1 cellular context compared by ENCODE assay signal in the genomic region with DNA sequence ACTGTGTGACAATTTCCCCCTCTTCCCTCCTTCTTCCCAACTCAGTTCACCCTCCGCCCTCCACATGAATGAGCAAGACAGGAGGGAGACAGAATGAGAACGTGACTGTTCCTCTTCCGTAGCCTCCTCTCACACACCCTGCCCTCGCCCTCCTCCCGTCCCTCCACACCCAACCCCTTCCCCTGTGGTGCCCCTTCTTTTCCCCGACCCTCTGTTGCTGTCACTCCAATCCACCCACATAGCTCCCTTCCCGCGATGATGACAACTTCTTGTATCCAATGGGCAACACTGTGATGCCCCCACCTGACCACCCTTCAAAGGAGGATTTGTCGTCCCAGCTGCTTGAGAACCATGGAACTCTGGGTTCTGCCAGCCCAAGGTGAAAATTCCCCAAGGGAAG.
TF ChIP-seq lines count a peak whose summit lies in the region.

No MANE protein-coding gene starts in this region.

TF ChIP-seq in K562, 482 proteins besides CTCF, POLR2A, EP300 and RAD21 (continued from another document):
- TF ChIP-seq THAP12 (CRISPR knock-in tag; IDR thresholded peaks at IDR 0.05), result no peak
- no peak for TF ChIP-seq FOXJ2 (tag; IDR thresholded peaks at IDR 0.05)
- no peak for TF ChIP-seq DLX4 (CRISPR knock-in tag; IDR thresholded peaks at IDR 0.05)
- TF ChIP-seq POLR3A (IDR thresholded peaks at IDR 0.05; ENCODE audit: borderline replicate concordance, extremely low read depth, insufficient read depth, insufficient read length), result no peak
- TF ChIP-seq, protein P1, sequence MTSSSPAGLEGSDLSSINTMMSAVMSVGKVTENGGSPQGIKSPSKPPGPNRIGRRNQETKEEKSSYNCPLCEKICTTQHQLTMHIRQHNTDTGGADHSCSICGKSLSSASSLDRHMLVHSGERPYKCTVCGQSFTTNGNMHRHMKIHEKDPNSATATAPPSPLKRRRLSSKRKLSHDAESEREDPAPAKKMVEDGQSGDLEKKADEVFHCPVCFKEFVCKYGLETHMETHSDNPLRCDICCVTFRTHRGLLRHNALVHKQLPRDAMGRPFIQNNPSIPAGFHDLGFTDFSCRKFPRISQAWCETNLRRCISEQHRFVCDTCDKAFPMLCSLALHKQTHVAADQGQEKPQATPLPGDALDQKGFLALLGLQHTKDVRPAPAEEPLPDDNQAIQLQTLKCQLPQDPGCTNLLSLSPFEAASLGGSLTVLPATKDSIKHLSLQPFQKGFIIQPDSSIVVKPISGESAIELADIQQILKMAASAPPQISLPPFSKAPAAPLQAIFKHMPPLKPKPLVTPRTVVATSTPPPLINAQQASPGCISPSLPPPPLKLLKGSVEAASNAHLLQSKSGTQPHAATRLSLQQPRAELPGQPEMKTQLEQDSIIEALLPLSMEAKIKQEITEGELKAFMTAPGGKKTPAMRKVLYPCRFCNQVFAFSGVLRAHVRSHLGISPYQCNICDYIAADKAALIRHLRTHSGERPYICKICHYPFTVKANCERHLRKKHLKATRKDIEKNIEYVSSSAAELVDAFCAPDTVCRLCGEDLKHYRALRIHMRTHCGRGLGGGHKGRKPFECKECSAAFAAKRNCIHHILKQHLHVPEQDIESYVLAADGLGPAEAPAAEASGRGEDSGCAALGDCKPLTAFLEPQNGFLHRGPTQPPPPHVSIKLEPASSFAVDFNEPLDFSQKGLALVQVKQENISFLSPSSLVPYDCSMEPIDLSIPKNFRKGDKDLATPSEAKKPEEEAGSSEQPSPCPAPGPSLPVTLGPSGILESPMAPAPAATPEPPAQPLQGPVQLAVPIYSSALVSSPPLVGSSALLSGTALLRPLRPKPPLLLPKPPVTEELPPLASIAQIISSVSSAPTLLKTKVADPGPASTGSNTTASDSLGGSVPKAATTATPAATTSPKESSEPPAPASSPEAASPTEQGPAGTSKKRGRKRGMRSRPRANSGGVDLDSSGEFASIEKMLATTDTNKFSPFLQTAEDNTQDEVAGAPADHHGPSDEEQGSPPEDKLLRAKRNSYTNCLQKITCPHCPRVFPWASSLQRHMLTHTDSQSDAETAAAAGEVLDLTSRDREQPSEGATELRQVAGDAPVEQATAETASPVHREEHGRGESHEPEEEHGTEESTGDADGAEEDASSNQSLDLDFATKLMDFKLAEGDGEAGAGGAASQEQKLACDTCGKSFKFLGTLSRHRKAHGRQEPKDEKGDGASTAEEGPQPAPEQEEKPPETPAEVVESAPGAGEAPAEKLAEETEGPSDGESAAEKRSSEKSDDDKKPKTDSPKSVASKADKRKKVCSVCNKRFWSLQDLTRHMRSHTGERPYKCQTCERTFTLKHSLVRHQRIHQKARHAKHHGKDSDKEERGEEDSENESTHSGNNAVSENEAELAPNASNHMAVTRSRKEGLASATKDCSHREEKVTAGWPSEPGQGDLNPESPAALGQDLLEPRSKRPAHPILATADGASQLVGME (CRISPR knock-in tag; IDR thresholded peaks at IDR 0.05), result no peak
- no peak for TF ChIP-seq JUN (IDR thresholded peaks at IDR 0.05; ENCODE audit: borderline replicate concordance, low read depth, low read length)
- no peak for TF ChIP-seq JUN (CRISPR knock-in tag; IDR thresholded peaks at IDR 0.05; ENCODE audit: borderline replicate concordance)
- no peak for TF ChIP-seq ZNF766 (CRISPR knock-in tag; conservative IDR thresholded peaks at IDR 0.05)
TF ChIP-seq in K562: peak in this region for 0.
